Comparison of ENCODE assay signal across 9 cellular contexts in genomic region chr2:20633794-20634259, GRCh38. TPM values are rescaled to one million over a fixed set of nuclear protein-coding genes. Genes with fewer than 3 reads are reported as not detected.
DNase-seq lines count a peak whose midpoint lies in the region; ATAC-seq and TF ChIP-seq lines count a peak whose summit lies in the region.
"Had no signal": no experiment of that assay in that cellular context is flagged by ENCODE, and none has a peak within 500 bp of the region (broad histone marks: within the 10 kb centered on the region; RNA-seq: fewer than 3 reads in every experiment).

No MANE protein-coding gene starts in this region.

- H3K27me3 ChIP-seq in GM06990 (replicated peaks; ENCODE audit: control insufficient read depth, insufficient read depth, low read length) (no peaks in the 10 kb centered on the region), rectal smooth muscle tissue (ENCODE audit: control insufficient read depth, insufficient read depth, low read length) (no peaks in the 10 kb centered on the region)
- H3K27me3 ChIP-seq: MG63 had no signal

- peaks cover 2% of the 10 kb centered on the region for H3K36me3 ChIP-seq in GM06990 (ENCODE audit: control insufficient read depth, insufficient read depth, low read length)
- H3K36me3 ChIP-seq in rectal smooth muscle tissue (ENCODE audit: control insufficient read depth, insufficient read depth, low read length) = peaks cover 6% of the 10 kb centered on the region
- H3K36me3 ChIP-seq: MG63 had no signal

- DNase-seq in GM06990 (ENCODE audit: extremely low read depth, insufficient read length) = peak; percentile 54
- peak; percentile 81 for DNase-seq in NCI-H748 (lab: John Stamatoyannopoulos, UW; ENCODE audit: unreplicated experiment)
- no peak for DNase-seq in glutamatergic neuron
- no peak for DNase-seq in medulla oblongata (ENCODE audit: extremely low spot score)
- DNase-seq in caudate nucleus (lab: John Stamatoyannopoulos, UW) = no peak
- DNase-seq: MG63 had no signal

- peaks cover 55% of the 10 kb centered on the region for H3K4me1 ChIP-seq in rectal smooth muscle tissue (ENCODE audit: control insufficient read depth, insufficient read depth, low read length)

- H3K27ac ChIP-seq in rectal smooth muscle tissue (ENCODE audit: low read depth, low read length) = peak overlapping the region; percentile 95
- H3K27ac ChIP-seq in caudate nucleus (ENCODE audit: low read depth, low read length) = no peak overlapping the region

- H3K27ac Mint-ChIP-seq in glutamatergic neuron (ENCODE audit: unreplicated experiment) = no peak overlapping the region

- H3K4me3 ChIP-seq in GM06990 (replicated peaks; ENCODE audit: low read depth, low read length) (no peak overlapping the region), rectal smooth muscle tissue (ENCODE audit: low read length) (no peak overlapping the region)
- H3K4me3 ChIP-seq: MG63 had no signal

- ATAC-seq in GM19397 (IDR thresholded peaks at IDR 0.05; ENCODE audit: unreplicated experiment) = no peak
- no peak for ATAC-seq in GM21381 (IDR thresholded peaks at IDR 0.05; ENCODE audit: unreplicated experiment)

- H3K27me3 Mint-ChIP-seq in glutamatergic neuron (ENCODE audit: unreplicated experiment) = no peaks in the 10 kb centered on the region

- H3K4me1 Mint-ChIP-seq in glutamatergic neuron (ENCODE audit: low read depth, unreplicated experiment) = peaks cover 17% of the 10 kb centered on the region

- H3K36me3 Mint-ChIP-seq in glutamatergic neuron (ENCODE audit: unreplicated experiment) = no peaks in the 10 kb centered on the region

- H3K4me3 Mint-ChIP-seq in glutamatergic neuron (ENCODE audit: unreplicated experiment) = no peak overlapping the region

- H3K9ac ChIP-seq in rectal smooth muscle tissue (ENCODE audit: low read length) = peak overlapping the region; percentile 17

- H3K9me3 Mint-ChIP-seq in glutamatergic neuron (ENCODE audit: unreplicated experiment) = peaks cover 4% of the 10 kb centered on the region

- TF ChIP-seq CTCF in GM06990 (IDR thresholded peaks at IDR 0.05; ENCODE audit: insufficient read depth, low read length, poor library complexity, severe bottlenecking) = peak; percentile 12
- peak; percentile 13 for TF ChIP-seq CTCF in glutamatergic neuron (IDR thresholded peaks at IDR 0.05; ENCODE audit: partially characterized antibody, unreplicated experiment)

RNA-seq across cellular contexts. Expression of gene HS1BP3, which starts 17.1 kb away (rescaled TPM):
- total RNA-seq in glutamatergic neuron (ENCODE audit: unreplicated experiment) = 23.8 TPM

RNA-seq across cellular contexts. Expression of gene GDF7, which starts 33.1 kb away (rescaled TPM):
- not detected for total RNA-seq in glutamatergic neuron (ENCODE audit: unreplicated experiment)

Comparison
In these comparisons a context has a peak if more than half of its experiments do, and no peak if none do; other contexts are left out.
1. DNase-seq: peak in GM06990 (single experiment) and NCI-H748 (single experiment); none in glutamatergic neuron (single experiment), medulla oblongata (single experiment) and caudate nucleus (0 of 61).